Comparison of ENCODE assay signal across 1 cellular context in the genomic region with DNA sequence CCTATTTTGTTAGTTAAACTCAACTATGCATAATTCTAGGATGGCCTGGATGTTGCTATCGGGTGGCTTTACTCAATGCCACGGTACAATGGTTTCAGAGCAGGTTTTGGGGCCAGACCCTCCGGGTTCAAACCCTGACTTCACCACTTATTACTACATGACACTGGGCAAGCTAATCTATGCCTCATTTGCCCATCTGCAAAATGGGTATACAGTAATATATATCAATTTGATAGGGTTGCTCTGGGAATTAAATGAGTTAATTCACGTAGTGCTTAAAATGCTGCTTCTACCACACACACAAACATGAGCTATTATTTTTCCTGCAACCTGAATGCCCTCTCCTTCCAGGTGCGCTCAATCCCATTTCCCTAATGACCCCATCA.
TF ChIP-seq lines count a peak whose summit lies in the region.

No MANE protein-coding gene starts in this region.

TF ChIP-seq in K562, 482 proteins besides CTCF, POLR2A, EP300 and RAD21 (continued from another document):
- TF ChIP-seq, protein P1, sequence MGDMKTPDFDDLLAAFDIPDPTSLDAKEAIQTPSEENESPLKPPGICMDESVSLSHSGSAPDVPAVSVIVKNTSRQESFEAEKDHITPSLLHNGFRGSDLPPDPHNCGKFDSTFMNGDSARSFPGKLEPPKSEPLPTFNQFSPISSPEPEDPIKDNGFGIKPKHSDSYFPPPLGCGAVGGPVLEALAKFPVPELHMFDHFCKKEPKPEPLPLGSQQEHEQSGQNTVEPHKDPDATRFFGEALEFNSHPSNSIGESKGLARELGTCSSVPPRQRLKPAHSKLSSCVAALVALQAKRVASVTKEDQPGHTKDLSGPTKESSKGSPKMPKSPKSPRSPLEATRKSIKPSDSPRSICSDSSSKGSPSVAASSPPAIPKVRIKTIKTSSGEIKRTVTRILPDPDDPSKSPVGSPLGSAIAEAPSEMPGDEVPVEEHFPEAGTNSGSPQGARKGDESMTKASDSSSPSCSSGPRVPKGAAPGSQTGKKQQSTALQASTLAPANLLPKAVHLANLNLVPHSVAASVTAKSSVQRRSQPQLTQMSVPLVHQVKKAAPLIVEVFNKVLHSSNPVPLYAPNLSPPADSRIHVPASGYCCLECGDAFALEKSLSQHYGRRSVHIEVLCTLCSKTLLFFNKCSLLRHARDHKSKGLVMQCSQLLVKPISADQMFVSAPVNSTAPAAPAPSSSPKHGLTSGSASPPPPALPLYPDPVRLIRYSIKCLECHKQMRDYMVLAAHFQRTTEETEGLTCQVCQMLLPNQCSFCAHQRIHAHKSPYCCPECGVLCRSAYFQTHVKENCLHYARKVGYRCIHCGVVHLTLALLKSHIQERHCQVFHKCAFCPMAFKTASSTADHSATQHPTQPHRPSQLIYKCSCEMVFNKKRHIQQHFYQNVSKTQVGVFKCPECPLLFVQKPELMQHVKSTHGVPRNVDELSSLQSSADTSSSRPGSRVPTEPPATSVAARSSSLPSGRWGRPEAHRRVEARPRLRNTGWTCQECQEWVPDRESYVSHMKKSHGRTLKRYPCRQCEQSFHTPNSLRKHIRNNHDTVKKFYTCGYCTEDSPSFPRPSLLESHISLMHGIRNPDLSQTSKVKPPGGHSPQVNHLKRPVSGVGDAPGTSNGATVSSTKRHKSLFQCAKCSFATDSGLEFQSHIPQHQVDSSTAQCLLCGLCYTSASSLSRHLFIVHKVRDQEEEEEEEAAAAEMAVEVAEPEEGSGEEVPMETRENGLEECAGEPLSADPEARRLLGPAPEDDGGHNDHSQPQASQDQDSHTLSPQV (IDR thresholded peaks at IDR 0.05), result 0 out of 2 replicates have a peak, but pooled peaks have one; percentile 29
- no peak for TF ChIP-seq RBM34 (IDR thresholded peaks at IDR 0.05; ENCODE audit: borderline replicate concordance, insufficient read depth, low read length)
- TF ChIP-seq SAP30 (IDR thresholded peaks at IDR 0.05; ENCODE audit: borderline replicate concordance, insufficient read depth, low read depth, low read length, poor library complexity, severe bottlenecking), result no peak
- no peak for TF ChIP-seq OTX1 (CRISPR knock-in tag; IDR thresholded peaks at IDR 0.05)
- TF ChIP-seq ZNF311 (CRISPR knock-in tag; IDR thresholded peaks at IDR 0.05), result no peak
- no peak for TF ChIP-seq PRMT5 (CRISPR knock-in tag; IDR thresholded peaks at IDR 0.05)
- TF ChIP-seq RBM25 (IDR thresholded peaks at IDR 0.05; ENCODE audit: low read depth, low read length, severe bottlenecking), result peak; percentile 61
- peak in 1 of 2 experiments; percentile 14; a peak in 1 of 4 replicates for TF ChIP-seq KDM1A (IDR thresholded peaks at IDR 0.05)
- no peak for TF ChIP-seq E4F1 (CRISPR knock-in tag; IDR thresholded peaks at IDR 0.05; ENCODE audit: borderline replicate concordance)
- TF ChIP-seq IFI16 (CRISPR knock-in tag; IDR thresholded peaks at IDR 0.05), result no peak
- TF ChIP-seq ZNF695 (CRISPR knock-in tag; IDR thresholded peaks at IDR 0.05), result no peak
- TF ChIP-seq MCM3 (IDR thresholded peaks at IDR 0.05), result no peak
- TF ChIP-seq PTBP1 (IDR thresholded peaks at IDR 0.05; ENCODE audit: low read depth, low read length), result no peak
